ENCODE assay signal across 8 cellular contexts in the genomic region with DNA sequence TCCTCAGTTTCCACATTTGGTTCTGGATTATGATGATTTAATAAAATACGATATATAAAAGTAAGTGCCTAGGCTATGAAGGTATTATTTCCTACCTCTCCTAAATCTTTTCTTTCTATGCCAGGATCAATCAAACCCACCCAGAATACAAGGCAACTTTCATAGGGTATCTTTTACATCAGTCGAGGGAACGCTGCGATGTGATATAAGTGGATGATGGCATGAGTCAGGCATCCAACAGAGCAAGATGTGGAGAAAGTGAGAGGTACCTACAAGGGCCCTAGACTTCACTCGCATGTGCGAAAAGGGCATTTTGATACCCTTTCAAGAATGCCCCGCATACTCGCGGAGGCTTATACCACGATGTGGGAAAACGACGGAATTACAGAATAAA. TPM values are rescaled to one million over a fixed set of nuclear protein-coding genes. Genes with fewer than 3 reads are reported as not detected.
DNase-seq lines count a peak whose midpoint lies in the region; ATAC-seq and TF ChIP-seq lines count a peak whose summit lies in the region.

No MANE protein-coding gene starts in this region.

- H3K4me3 ChIP-seq in iPS-11a (ENCODE audit: low read depth, low read length): peak overlapping the region; percentile 68

- no peaks in the 10 kb centered on the region for H3K36me3 Mint-ChIP-seq in activated CD4-positive, alpha-beta T cell treated with anti-CD3 and anti-CD28 coated beads, Interleukin-2, amount 10 ng/mL, durations not matched to agents 7 days and 5 days (ENCODE audit: low read depth)
- H3K36me3 Mint-ChIP-seq in activated B cell treated with CpG ODN at 0.5 μM for 24 hours (ENCODE audit: low read depth): no peaks in the 10 kb centered on the region

- ATAC-seq in activated B cell treated with CpG ODN at 0.5 μM for 24 hours (ENCODE audit: low read depth) (no peak), HG02610 (IDR thresholded peaks at IDR 0.05; ENCODE audit: unreplicated experiment) (no peak)
- no peak for ATAC-seq in stimulated activated naive CD8-positive, alpha-beta T cell treated with anti-CD3 and anti-CD28 coated beads, Interleukin-15, amount 100 ng/mL, for 72 hours

- peak overlapping the region; percentile 80 for H3K4me3 Mint-ChIP-seq in activated CD4-positive, alpha-beta T cell treated with anti-CD3 and anti-CD28 coated beads, Interleukin-2, amount 10 ng/mL, durations not matched to agents 7 days and 5 days
- H3K4me3 Mint-ChIP-seq in activated B cell treated with CpG ODN at 0.5 μM for 24 hours: peak overlapping the region; percentile 79
- H3K4me3 Mint-ChIP-seq in stimulated activated naive CD8-positive, alpha-beta T cell treated with anti-CD3 and anti-CD28 coated beads, Interleukin-15, amount 100 ng/mL, for 72 hours: peak overlapping the region; percentile 79 to 93

- no peak overlapping the region for H3K27ac Mint-ChIP-seq in activated CD4-positive, alpha-beta T cell treated with anti-CD3 and anti-CD28 coated beads, Interleukin-2, amount 10 ng/mL, durations not matched to agents 7 days and 5 days
- H3K27ac Mint-ChIP-seq in activated B cell treated with CpG ODN at 0.5 μM for 24 hours: no peak overlapping the region
- H3K27ac Mint-ChIP-seq in stimulated activated naive CD8-positive, alpha-beta T cell treated with anti-CD3 and anti-CD28 coated beads, Interleukin-15, amount 100 ng/mL, for 72 hours: no peak overlapping the region

- H3K4me1 Mint-ChIP-seq in activated CD4-positive, alpha-beta T cell treated with anti-CD3 and anti-CD28 coated beads, Interleukin-2, amount 10 ng/mL, durations not matched to agents 7 days and 5 days: peaks cover 16% of the 10 kb centered on the region
- peaks cover 13% of the 10 kb centered on the region for H3K4me1 Mint-ChIP-seq in activated B cell treated with CpG ODN at 0.5 μM for 24 hours
- H3K4me1 Mint-ChIP-seq in stimulated activated naive CD8-positive, alpha-beta T cell treated with anti-CD3 and anti-CD28 coated beads, Interleukin-15, amount 100 ng/mL, for 72 hours: peaks cover 13% of the 10 kb centered on the region

- no peaks in the 10 kb centered on the region for H3K9me3 Mint-ChIP-seq in activated CD4-positive, alpha-beta T cell treated with anti-CD3 and anti-CD28 coated beads, Interleukin-2, amount 10 ng/mL, durations not matched to agents 7 days and 5 days
- no peaks in the 10 kb centered on the region for H3K9me3 Mint-ChIP-seq in activated B cell treated with CpG ODN at 0.5 μM for 24 hours
- no peaks in the 10 kb centered on the region for H3K9me3 Mint-ChIP-seq in stimulated activated naive CD8-positive, alpha-beta T cell treated with anti-CD3 and anti-CD28 coated beads, Interleukin-15, amount 100 ng/mL, for 72 hours

- peaks cover 75% of the 10 kb centered on the region for H3K27me3 Mint-ChIP-seq in activated CD4-positive, alpha-beta T cell treated with anti-CD3 and anti-CD28 coated beads, Interleukin-2, amount 10 ng/mL, durations not matched to agents 7 days and 5 days
- peaks cover 41% of the 10 kb centered on the region for H3K27me3 Mint-ChIP-seq in activated B cell treated with CpG ODN at 0.5 μM for 24 hours
- peaks cover 83% of the 10 kb centered on the region for H3K27me3 Mint-ChIP-seq in stimulated activated naive CD8-positive, alpha-beta T cell treated with anti-CD3 and anti-CD28 coated beads, Interleukin-15, amount 100 ng/mL, for 72 hours

- CTCF ChIA-PET in activated CD4-positive, alpha-beta T cell treated with anti-CD3 and anti-CD28 coated beads, Interleukin-2, amount 10 ng/mL, durations not matched to agents 7 days and 5 days (lab: Charles Lee): interaction anchor here (1.0 kb wide), 1 partner anchor 14 kb away, joined by 3 read pairs; no protein-coding TSS in a partner anchor
- CTCF ChIA-PET in activated B cell treated with CpG ODN at 0.5 μM for 24 hours (lab: Charles Lee): no interaction called here

- intact Hi-C loops in activated B cell treated with CpG ODN at 0.5 μM for 24 hours (cut with micrococcal nuclease): loop anchor here (2.0 to 5.0 kb wide), 2 partner anchors 693 to 1279 kb away; a partner anchor contains a TSS

- no peak for TF ChIP-seq CTCF in activated B cell treated with CpG ODN at 0.5 μM for 24 hours (IDR thresholded peaks at IDR 0.05)

- DNase-seq in activated CD4-positive, alpha-beta T cell treated with anti-CD3 and anti-CD28 coated beads, Interleukin-2, amount 10 ng/mL, durations not matched to agents 7 days and 5 days: no peak
- no peak for DNase-seq in activated CD4-positive, alpha-beta T cell treated with anti-CD3 and anti-CD28 coated beads for 48 hours
- DNase-seq in activated B cell treated with CpG ODN at 0.5 μM for 24 hours (no peak), MV-4-11 (lab: John Stamatoyannopoulos, UW) (no peak)
- DNase-seq in stimulated activated naive CD8-positive, alpha-beta T cell treated with anti-CD3 and anti-CD28 coated beads, Interleukin-15, amount 100 ng/mL, for 72 hours: no peak
- DNase-seq in stimulated activated naive CD4-positive, alpha-beta T cell treated with Interleukin-2 at 50 U/mL for 16 hours (lab: John Stamatoyannopoulos, UW): no peak

- POLR2A ChIA-PET in activated CD4-positive, alpha-beta T cell treated with anti-CD3 and anti-CD28 coated beads, Interleukin-2, amount 10 ng/mL, durations not matched to agents 7 days and 5 days (lab: Charles Lee): no interaction called here
- POLR2A ChIA-PET in activated B cell treated with CpG ODN at 0.5 μM for 24 hours (lab: Charles Lee): no interaction called here

RNA-seq across cellular contexts. Expression of a gene that starts 0.7 kb away (rescaled TPM):
- 1 to 10 TPM; 4.1 to 4.2 TPM for total RNA-seq in activated CD4-positive, alpha-beta T cell treated with anti-CD3 and anti-CD28 coated beads, Interleukin-2, amount 10 ng/mL, durations not matched to agents 7 days and 5 days
- total RNA-seq in activated B cell treated with CpG ODN at 0.5 μM for 24 hours: 0.12 TPM in 1 of 2 replicates, not detected in the other
